8 cellular contexts compared by ENCODE assay signal in the genomic region with DNA sequence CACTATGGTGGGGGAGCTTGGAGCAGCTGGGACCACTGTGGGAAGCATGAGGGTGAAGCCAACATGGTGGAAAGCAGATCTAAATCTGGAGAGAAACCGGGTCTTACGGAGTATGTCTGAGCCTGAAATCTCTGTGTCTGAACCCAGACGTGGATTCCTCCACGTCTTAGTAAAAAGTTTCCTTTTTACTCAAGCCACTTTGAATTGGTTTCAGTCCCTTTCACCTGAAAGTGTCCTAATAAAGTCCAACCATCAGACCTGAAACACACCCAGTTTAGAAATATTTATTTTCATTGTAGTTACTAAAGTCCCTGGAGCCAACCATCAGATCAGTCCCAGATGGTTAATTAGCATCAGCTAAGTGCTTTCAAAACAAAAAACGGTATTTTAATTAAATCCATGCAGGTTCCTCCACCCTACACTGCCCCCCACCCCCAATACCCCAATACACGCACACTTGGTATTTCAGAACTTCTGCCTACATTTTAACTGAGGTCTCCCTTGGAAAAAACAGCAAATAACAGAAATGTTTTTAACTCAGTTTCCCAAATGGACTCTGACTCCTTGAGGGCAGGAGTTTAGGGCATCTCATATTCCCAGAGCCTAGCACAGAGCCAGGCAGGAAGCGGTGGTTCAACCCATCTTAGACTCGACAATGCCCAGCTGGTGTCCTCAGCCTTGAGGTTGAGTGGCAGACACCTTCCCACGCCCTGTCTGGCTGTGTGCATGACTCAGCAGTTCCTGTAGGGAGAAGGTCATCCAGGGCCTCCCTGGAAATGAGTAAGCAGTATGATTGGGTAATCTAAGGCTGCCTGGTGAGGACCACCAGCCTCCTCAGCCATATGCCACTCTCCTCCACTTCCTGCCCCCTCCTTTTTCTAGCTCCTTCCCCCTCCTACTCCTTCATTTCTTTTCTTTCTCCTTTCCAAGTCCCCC.
DNase-seq lines count a peak whose midpoint lies in the region; ATAC-seq and TF ChIP-seq lines count a peak whose summit lies in the region.

No MANE protein-coding gene starts in this region.

- no peak overlapping the region for H3K27ac Mint-ChIP-seq in naive thymus-derived CD8-positive, alpha-beta T cell
- H3K27ac Mint-ChIP-seq in chondrocyte (ENCODE audit: unreplicated experiment) = no peak overlapping the region

- no peak for TF ChIP-seq CTCF in chondrocyte (IDR thresholded peaks at IDR 0.05)

- intact Hi-C loops in left colon (cut with DNase I, micrococcal nuclease) = no loop called here

- H3K4me1 Mint-ChIP-seq in naive thymus-derived CD8-positive, alpha-beta T cell = peaks cover 0 to 5% (median 0%) of the 10 kb centered on the region in 4 donors
- peaks cover 11% of the 10 kb centered on the region for H3K4me1 Mint-ChIP-seq in chondrocyte (ENCODE audit: low read depth)

- H3K36me3 Mint-ChIP-seq in naive thymus-derived CD8-positive, alpha-beta T cell = no peaks in the 10 kb centered on the region
- no peaks in the 10 kb centered on the region for H3K36me3 Mint-ChIP-seq in chondrocyte (ENCODE audit: low read depth)

- POLR2A ChIA-PET in naive thymus-derived CD8-positive, alpha-beta T cell (lab: Charles Lee) = no interaction called here

- DNase-seq in ELR (ENCODE audit: low read depth) = peak; percentile 95
- DNase-seq in HuH-7 (ENCODE audit: low spot score) = peak; percentile 18
- DNase-seq in activated T-cell treated with anti-CD3 and anti-CD28 coated beads, Interleukin-2, amount 50 U/mL, for 48 hours = peak; percentile 53 to 62
- peak; percentile 30 to 62 for DNase-seq in left colon
- DNase-seq in naive thymus-derived CD8-positive, alpha-beta T cell = no peak
- DNase-seq in chondrocyte (ENCODE audit: low spot score) = no peak

- ATAC-seq in left colon (peak; percentile 89), HG02885 (IDR thresholded peaks at IDR 0.05; ENCODE audit: poor library complexity, unreplicated experiment) (no peak), HG02884 (IDR thresholded peaks at IDR 0.05; ENCODE audit: unreplicated experiment) (no peak)
- no peak for ATAC-seq in naive thymus-derived CD8-positive, alpha-beta T cell

- peaks cover 9 to 42% (median 29%) of the 10 kb centered on the region in 5 donors for H3K27me3 Mint-ChIP-seq in naive thymus-derived CD8-positive, alpha-beta T cell
- no peaks in the 10 kb centered on the region for H3K27me3 Mint-ChIP-seq in chondrocyte (ENCODE audit: low read depth)

- peaks cover 0 to 5% (median 2%) of the 10 kb centered on the region in 9 donors for H3K9me3 Mint-ChIP-seq in naive thymus-derived CD8-positive, alpha-beta T cell
- peaks cover 6% of the 10 kb centered on the region for H3K9me3 Mint-ChIP-seq in chondrocyte (ENCODE audit: low read depth)

- H3K4me3 Mint-ChIP-seq in naive thymus-derived CD8-positive, alpha-beta T cell = no peak overlapping the region
- no peak overlapping the region for H3K4me3 Mint-ChIP-seq in chondrocyte (ENCODE audit: unreplicated experiment)

Comparison
In these comparisons a context has a peak if more than half of its experiments do, and no peak if none do; other contexts are left out.
1. DNase-seq: peak in ELR (single experiment), HuH-7 (single experiment), activated T-cell treated with anti-CD3 and anti-CD28 coated beads, Interleukin-2, amount 50 U/mL, for 48 hours (2 of 2) and left colon (2 of 2); none in naive thymus-derived CD8-positive, alpha-beta T cell (0 of 10) and chondrocyte (single experiment).